ENCODE assay signal across 10 cellular contexts in genomic region chr5:115818821-115819220, GRCh38.
"Had no signal": no experiment of that assay in that cellular context is flagged by ENCODE, and none has a peak within 500 bp of the region (broad histone marks: within the 10 kb centered on the region; RNA-seq: fewer than 3 reads in every experiment).

No MANE protein-coding gene starts in this region.

- ATAC-seq: gastroesophageal sphincter; left ventricle myocardium superior; naive thymus-derived CD4-positive, alpha-beta T cell; stimulated activated naive CD8-positive, alpha-beta T cell treated with anti-CD3 and anti-CD28 coated beads, Interleukin-15, Interleukin-2, amounts not matched to agents 100 U/mL and 50 U/mL, for 24 hours had no signal

- DNase-seq: activated CD4-positive, alpha-beta T cell treated with anti-CD3 and anti-CD28 coated beads, Interleukin-2, amount 50 U/mL, for 4 hours; activated gamma-delta T cell; effector memory CD4-positive, alpha-beta T cell; left ventricle myocardium superior; naive thymus-derived CD4-positive, alpha-beta T cell; stimulated activated CD4-positive, alpha-beta T cell treated with anti-CD3 and anti-CD28 coated beads, Interleukin-2, amount 100 ng/mL, for 24 hours; stimulated activated naive CD8-positive, alpha-beta T cell treated with anti-CD3 and anti-CD28 coated beads, Interleukin-15, Interleukin-2, amounts not matched to agents 100 U/mL and 50 U/mL, for 24 hours; T-helper 2 cell; WERI-Rb-1 had no signal
